ENCODE assay signal across 25 cellular contexts in genomic region chr15:33670567-33670966, GRCh38.
"Had no signal": no experiment of that assay in that cellular context is flagged by ENCODE, and none has a peak within 500 bp of the region (broad histone marks: within the 10 kb centered on the region; RNA-seq: fewer than 3 reads in every experiment).

No MANE protein-coding gene starts in this region.

- H3K36me3 ChIP-seq: breast epithelium, colonic mucosa had no signal

- H3K4me1 ChIP-seq: breast epithelium, colonic mucosa had no signal

- H3K27ac ChIP-seq: breast epithelium, colonic mucosa, PC-9, SK-N-MC had no signal

- H2AFZ ChIP-seq: PC-9 had no signal

- DNase-seq: activated CD4-positive, alpha-beta T cell treated with anti-CD3 and anti-CD28 coated beads for 48 hours; activated CD4-positive, alpha-beta T cell treated with anti-CD3 and anti-CD28 coated beads, Interleukin-2, amount 50 U/mL, for 4 hours; activated CD4-positive, CD25-positive, alpha-beta regulatory T cell treated with anti-CD3 and anti-CD28 coated beads, Interleukin-2, amount 50 U/mL, for 72 hours; activated CD8-positive, alpha-beta memory T cell treated with anti-CD3 and anti-CD28 coated beads, Interleukin-2, amount 50 U/mL, for 48 hours; activated CD8-positive, alpha-beta T cell treated with anti-CD3 and anti-CD28 coated beads, Interleukin-2, amount 10 ng/mL, durations not matched to agents 7 days and 5 days; activated effector memory CD4-positive, alpha-beta T cell treated with Interleukin-2 at 50 U/mL for 16 hours; activated naive CD4-positive, alpha-beta T cell; activated T-cell treated with anti-CD3 and anti-CD28 coated beads, Interleukin-2, amount 50 U/mL, for 24 hours; aorta; caudate nucleus; colonic mucosa; Kasumi-1; KBM-7; NCI-H1105 treated with DMSO at 0.1 percent for 48 hours; NCI-H1436 treated with DMSO at 0.1 percent for 48 hours; NCI-H187; NCI-H2081; NCI-H446 treated with DMSO at 0.1 percent for 48 hours; NCI-H526; NCI-H774; PC-9; RPMI8226; SW 1271 had no signal

- H3K4me2 ChIP-seq: PC-9 had no signal

- H3K27me3 ChIP-seq: breast epithelium, colonic mucosa had no signal

- H3K4me3 ChIP-seq: breast epithelium, colonic mucosa, PC-9, SK-N-MC had no signal

- H3K9me3 ChIP-seq: breast epithelium, colonic mucosa had no signal
